Comparison of ENCODE assay signal across 2 cellular contexts in the genomic region with DNA sequence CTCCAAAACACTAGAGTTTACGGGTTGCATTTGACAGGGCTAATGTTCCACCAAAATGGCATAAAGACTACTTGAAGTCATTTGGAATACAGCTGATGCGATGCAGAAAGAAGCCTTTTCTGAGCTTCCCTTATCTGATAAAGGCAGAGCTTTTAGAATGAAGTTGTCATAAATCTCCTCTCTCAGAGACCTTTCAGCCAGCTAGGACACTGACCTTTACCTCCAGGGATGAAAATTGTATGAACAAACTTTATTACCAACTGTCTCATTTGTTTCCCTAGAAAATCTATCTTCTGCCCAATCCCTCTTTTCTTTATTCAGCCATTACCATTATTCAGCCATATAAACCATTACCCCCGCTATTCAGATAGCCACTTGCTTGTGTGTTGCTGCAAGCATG.
TF ChIP-seq lines count a peak whose summit lies in the region.

No MANE protein-coding gene starts in this region.

TF ChIP-seq in IMR-90, 13 proteins besides CTCF, POLR2A, EP300 and RAD21 (continued from another document):
- TF ChIP-seq MAZ (IDR thresholded peaks at IDR 0.05; ENCODE audit: borderline replicate concordance, low read depth, low read length) (no peak), RFX5 (IDR thresholded peaks at IDR 0.05; ENCODE audit: low read depth, low read length) (no peak)
TF ChIP-seq in IMR-90: peak in this region for 0.

TF ChIP-seq in SK-N-SH treated with all-trans-retinoic acid at 6 μM for 48 hours, 23 proteins besides CTCF, POLR2A, EP300 and RAD21 (continued from another document):
- TF ChIP-seq, protein P1, sequence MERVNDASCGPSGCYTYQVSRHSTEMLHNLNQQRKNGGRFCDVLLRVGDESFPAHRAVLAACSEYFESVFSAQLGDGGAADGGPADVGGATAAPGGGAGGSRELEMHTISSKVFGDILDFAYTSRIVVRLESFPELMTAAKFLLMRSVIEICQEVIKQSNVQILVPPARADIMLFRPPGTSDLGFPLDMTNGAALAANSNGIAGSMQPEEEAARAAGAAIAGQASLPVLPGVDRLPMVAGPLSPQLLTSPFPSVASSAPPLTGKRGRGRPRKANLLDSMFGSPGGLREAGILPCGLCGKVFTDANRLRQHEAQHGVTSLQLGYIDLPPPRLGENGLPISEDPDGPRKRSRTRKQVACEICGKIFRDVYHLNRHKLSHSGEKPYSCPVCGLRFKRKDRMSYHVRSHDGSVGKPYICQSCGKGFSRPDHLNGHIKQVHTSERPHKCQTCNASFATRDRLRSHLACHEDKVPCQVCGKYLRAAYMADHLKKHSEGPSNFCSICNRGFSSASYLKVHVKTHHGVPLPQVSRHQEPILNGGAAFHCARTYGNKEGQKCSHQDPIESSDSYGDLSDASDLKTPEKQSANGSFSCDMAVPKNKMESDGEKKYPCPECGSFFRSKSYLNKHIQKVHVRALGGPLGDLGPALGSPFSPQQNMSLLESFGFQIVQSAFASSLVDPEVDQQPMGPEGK (CRISPR knock-in tag; IDR thresholded peaks at IDR 0.05; ENCODE audit: borderline replicate concordance), result no peak
- no peak for TF ChIP-seq TOX (CRISPR knock-in tag; IDR thresholded peaks at IDR 0.05; ENCODE audit: borderline replicate concordance)
- no peak for TF ChIP-seq ZC3H10 (CRISPR knock-in tag; IDR thresholded peaks at IDR 0.05)
- TF ChIP-seq CSDC2 (CRISPR knock-in tag; IDR thresholded peaks at IDR 0.05), result no peak
- TF ChIP-seq, protein P2, sequence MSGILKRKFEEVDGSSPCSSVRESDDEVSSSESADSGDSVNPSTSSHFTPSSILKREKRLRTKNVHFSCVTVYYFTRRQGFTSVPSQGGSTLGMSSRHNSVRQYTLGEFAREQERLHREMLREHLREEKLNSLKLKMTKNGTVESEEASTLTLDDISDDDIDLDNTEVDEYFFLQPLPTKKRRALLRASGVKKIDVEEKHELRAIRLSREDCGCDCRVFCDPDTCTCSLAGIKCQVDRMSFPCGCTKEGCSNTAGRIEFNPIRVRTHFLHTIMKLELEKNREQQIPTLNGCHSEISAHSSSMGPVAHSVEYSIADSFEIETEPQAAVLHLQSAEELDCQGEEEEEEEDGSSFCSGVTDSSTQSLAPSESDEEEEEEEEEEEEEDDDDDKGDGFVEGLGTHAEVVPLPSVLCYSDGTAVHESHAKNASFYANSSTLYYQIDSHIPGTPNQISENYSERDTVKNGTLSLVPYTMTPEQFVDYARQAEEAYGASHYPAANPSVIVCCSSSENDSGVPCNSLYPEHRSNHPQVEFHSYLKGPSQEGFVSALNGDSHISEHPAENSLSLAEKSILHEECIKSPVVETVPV (CRISPR knock-in tag; IDR thresholded peaks at IDR 0.05), result no peak
- TF ChIP-seq RARB (CRISPR knock-in tag; IDR thresholded peaks at IDR 0.05), result no peak
- TF ChIP-seq ZNF70 (CRISPR knock-in tag; IDR thresholded peaks at IDR 0.05), result no peak
- TF ChIP-seq SNAI2 (CRISPR knock-in tag; IDR thresholded peaks at IDR 0.05), result no peak
- no peak for TF ChIP-seq TCF4 (CRISPR knock-in tag; IDR thresholded peaks at IDR 0.05; ENCODE audit: borderline replicate concordance)
- no peak for TF ChIP-seq BACH2 (CRISPR knock-in tag; IDR thresholded peaks at IDR 0.05; ENCODE audit: borderline replicate concordance)
- no peak for TF ChIP-seq ZNF565 (CRISPR knock-in tag; conservative IDR thresholded peaks at IDR 0.05; ENCODE audit: low read depth)
- TF ChIP-seq, protein P3, sequence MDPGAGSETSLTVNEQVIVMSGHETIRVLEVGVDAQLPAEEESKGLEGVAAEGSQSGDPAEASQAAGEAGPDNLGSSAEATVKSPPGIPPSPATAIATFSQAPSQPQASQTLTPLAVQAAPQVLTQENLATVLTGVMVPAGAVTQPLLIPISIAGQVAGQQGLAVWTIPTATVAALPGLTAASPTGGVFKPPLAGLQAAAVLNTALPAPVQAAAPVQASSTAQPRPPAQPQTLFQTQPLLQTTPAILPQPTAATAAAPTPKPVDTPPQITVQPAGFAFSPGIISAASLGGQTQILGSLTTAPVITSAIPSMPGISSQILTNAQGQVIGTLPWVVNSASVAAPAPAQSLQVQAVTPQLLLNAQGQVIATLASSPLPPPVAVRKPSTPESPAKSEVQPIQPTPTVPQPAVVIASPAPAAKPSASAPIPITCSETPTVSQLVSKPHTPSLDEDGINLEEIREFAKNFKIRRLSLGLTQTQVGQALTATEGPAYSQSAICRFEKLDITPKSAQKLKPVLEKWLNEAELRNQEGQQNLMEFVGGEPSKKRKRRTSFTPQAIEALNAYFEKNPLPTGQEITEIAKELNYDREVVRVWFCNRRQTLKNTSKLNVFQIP (CRISPR knock-in tag; IDR thresholded peaks at IDR 0.05; ENCODE audit: borderline replicate concordance, low read depth), result no peak
- TF ChIP-seq, protein P4, sequence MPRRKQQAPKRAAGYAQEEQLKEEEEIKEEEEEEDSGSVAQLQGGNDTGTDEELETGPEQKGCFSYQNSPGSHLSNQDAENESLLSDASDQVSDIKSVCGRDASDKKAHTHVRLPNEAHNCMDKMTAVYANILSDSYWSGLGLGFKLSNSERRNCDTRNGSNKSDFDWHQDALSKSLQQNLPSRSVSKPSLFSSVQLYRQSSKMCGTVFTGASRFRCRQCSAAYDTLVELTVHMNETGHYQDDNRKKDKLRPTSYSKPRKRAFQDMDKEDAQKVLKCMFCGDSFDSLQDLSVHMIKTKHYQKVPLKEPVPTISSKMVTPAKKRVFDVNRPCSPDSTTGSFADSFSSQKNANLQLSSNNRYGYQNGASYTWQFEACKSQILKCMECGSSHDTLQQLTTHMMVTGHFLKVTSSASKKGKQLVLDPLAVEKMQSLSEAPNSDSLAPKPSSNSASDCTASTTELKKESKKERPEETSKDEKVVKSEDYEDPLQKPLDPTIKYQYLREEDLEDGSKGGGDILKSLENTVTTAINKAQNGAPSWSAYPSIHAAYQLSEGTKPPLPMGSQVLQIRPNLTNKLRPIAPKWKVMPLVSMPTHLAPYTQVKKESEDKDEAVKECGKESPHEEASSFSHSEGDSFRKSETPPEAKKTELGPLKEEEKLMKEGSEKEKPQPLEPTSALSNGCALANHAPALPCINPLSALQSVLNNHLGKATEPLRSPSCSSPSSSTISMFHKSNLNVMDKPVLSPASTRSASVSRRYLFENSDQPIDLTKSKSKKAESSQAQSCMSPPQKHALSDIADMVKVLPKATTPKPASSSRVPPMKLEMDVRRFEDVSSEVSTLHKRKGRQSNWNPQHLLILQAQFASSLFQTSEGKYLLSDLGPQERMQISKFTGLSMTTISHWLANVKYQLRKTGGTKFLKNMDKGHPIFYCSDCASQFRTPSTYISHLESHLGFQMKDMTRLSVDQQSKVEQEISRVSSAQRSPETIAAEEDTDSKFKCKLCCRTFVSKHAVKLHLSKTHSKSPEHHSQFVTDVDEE (CRISPR knock-in tag; IDR thresholded peaks at IDR 0.05), result no peak
TF ChIP-seq in SK-N-SH treated with all-trans-retinoic acid at 6 μM for 48 hours: peak in this region for 0.
